1 cellular context compared by ENCODE assay signal in genomic region chr11:46347637-46348311, GRCh38.
TF ChIP-seq lines count a peak whose summit lies in the region.

No MANE protein-coding gene starts in this region.

TF ChIP-seq in SK-N-SH treated with all-trans-retinoic acid at 6 μM for 48 hours, 23 proteins besides CTCF, POLR2A, EP300 and RAD21 (continued from another document):
- no peak for TF ChIP-seq CSRNP3 (CRISPR knock-in tag; IDR thresholded peaks at IDR 0.05)
